In genomic region chr6:155171747-155172191, GRCh38 we compare ENCODE assay signal across 8 cellular contexts.
DNase-seq lines count a peak whose midpoint lies in the region; ATAC-seq lines count a peak whose summit lies in the region.

No MANE protein-coding gene starts in this region.

- H3K4me3 Mint-ChIP-seq in activated CD4-positive, alpha-beta memory T cell treated with anti-CD3 and anti-CD28 coated beads for 36 hours = peak overlapping the region; percentile 57
- H3K4me3 Mint-ChIP-seq in memory B cell = peak overlapping the region; percentile 37

- POLR2A ChIA-PET in activated CD4-positive, alpha-beta memory T cell treated with anti-CD3 and anti-CD28 coated beads for 36 hours (lab: Charles Lee) = interaction anchor here (0.9 to 3.1 kb wide), 14 partner anchors 12 to 263 kb away, joined by 3 to 38 read pairs (median 6); no protein-coding TSS in a partner anchor

- no peaks in the 10 kb centered on the region for H3K9me3 Mint-ChIP-seq in activated CD4-positive, alpha-beta memory T cell treated with anti-CD3 and anti-CD28 coated beads for 36 hours
- no peaks in the 10 kb centered on the region for H3K9me3 Mint-ChIP-seq in memory B cell

- intact Hi-C loops in activated CD4-positive, alpha-beta memory T cell treated with anti-CD3 and anti-CD28 coated beads for 36 hours (cut with micrococcal nuclease) = loop anchor here (1.0 to 2.0 kb wide), 14 partner anchors 13 to 761 kb away; partner anchors contain the start of genes SCAF8 and TFB1M

- no peaks in the 10 kb centered on the region for H3K27me3 Mint-ChIP-seq in activated CD4-positive, alpha-beta memory T cell treated with anti-CD3 and anti-CD28 coated beads for 36 hours
- H3K27me3 Mint-ChIP-seq in memory B cell = no peaks in the 10 kb centered on the region

- peaks cover 56% of the 10 kb centered on the region for H3K4me1 Mint-ChIP-seq in activated CD4-positive, alpha-beta memory T cell treated with anti-CD3 and anti-CD28 coated beads for 36 hours (ENCODE audit: low read depth)
- peaks cover 17% of the 10 kb centered on the region for H3K4me1 Mint-ChIP-seq in memory B cell

- peak overlapping the region; percentile 89 for H3K27ac Mint-ChIP-seq in activated CD4-positive, alpha-beta memory T cell treated with anti-CD3 and anti-CD28 coated beads for 36 hours
- H3K27ac Mint-ChIP-seq in memory B cell = peak overlapping the region; percentile 64

- peak; percentile 4 for ATAC-seq in GM18508 (IDR thresholded peaks at IDR 0.05; ENCODE audit: insufficient read depth, unreplicated experiment)
- peak; percentile 8 for ATAC-seq in HG02885 (IDR thresholded peaks at IDR 0.05; ENCODE audit: poor library complexity, unreplicated experiment)
- no peak for ATAC-seq in memory B cell (ENCODE audit: low read depth)

- CTCF ChIA-PET in activated CD4-positive, alpha-beta memory T cell treated with anti-CD3 and anti-CD28 coated beads for 36 hours (lab: Charles Lee) = interaction anchor here (0.6 to 4.6 kb wide), 21 partner anchors 10 to 497 kb away, joined by 3 to 102 read pairs (median 4); no protein-coding TSS in a partner anchor

- no peak for DNase-seq in activated CD4-positive, alpha-beta memory T cell treated with anti-CD3 and anti-CD28 coated beads for 36 hours
- DNase-seq in memory B cell (ENCODE audit: low spot score in 2 of 2) = no peak
- no peak for DNase-seq in NCI-H748 (lab: John Stamatoyannopoulos, UW; ENCODE audit: unreplicated experiment)
- no peak for DNase-seq in T-helper 9 cell
- no peak for DNase-seq in stimulated activated CD4-positive, alpha-beta T cell treated with anti-CD3 and anti-CD28 coated beads, Interleukin-4, amount 100 ng/mL, for 4 hours
- no peak for DNase-seq in central memory CD4-positive, alpha-beta T cell

- peaks cover 8% of the 10 kb centered on the region for H3K36me3 Mint-ChIP-seq in activated CD4-positive, alpha-beta memory T cell treated with anti-CD3 and anti-CD28 coated beads for 36 hours
- H3K36me3 Mint-ChIP-seq in memory B cell = no peaks in the 10 kb centered on the region
